ENCODE assay signal across 9 cellular contexts in the genomic region with DNA sequence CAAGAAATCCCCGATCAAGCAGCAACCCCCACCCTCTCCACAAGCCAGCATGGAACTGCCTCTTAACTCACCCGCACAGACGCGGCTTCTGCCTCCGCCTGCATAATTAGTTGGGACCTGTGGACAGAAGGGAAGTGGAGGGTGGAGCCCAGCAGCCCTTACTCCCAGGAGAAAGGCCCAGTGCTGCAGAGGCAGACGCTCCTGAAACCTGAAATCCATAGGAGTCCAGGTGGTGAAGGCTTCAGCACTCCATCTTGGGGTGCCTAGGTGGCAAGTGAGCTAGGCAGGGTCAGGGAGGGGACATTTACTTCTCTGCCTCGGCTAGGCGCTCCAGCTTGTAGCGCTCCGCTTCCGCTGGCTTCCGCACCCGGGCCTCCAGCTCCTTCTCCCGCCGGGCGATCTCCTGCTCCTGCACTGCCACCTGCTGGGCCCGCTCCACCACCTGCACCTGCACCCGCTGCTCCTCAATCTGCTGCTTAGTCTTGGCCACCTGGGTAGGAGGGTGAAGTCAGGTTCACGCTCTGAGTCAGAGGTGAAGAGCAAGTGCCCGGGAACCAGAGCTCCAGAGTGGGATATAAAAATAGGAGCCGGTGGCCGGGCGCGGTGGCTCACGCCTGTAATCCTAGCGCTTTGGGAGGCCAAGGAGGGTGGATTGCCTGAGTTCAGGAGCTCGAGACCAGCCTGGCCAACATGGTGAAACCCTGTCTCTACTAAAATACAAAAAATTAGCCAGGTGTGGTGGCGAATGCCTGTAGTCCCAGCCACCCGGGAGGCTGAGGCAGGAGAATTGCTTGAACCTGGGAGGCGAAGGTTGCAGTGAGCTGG. TPM values are rescaled to one million over a fixed set of nuclear protein-coding genes. Genes with fewer than 3 reads are reported as not detected.
DNase-seq lines count a peak whose midpoint lies in the region; ATAC-seq, FAIRE-seq and TF ChIP-seq lines count a peak whose summit lies in the region.
"Had no signal": no experiment of that assay in that cellular context is flagged by ENCODE, and none has a peak within 500 bp of the region (broad histone marks: within the 10 kb centered on the region; RNA-seq: fewer than 3 reads in every experiment).

No MANE protein-coding gene starts in this region.

- intact Hi-C loops in endothelial cell of umbilical vein (cut with micrococcal nuclease) (loop anchor here (5.0 kb wide), 1 partner anchor 189 kb away; no protein-coding TSS in a partner anchor), stomach (cut with DNase I; ENCODE audit: low total_unique reads) (no loop called here)

- 24 to 49% (median 27%) methylated on average over 18 to 30 of the region's 30 CpGs for WGBS in stomach, 5 donors

- H3K4me2 ChIP-seq in endothelial cell of umbilical vein (ENCODE audit: insufficient read depth, low read length), result no peak overlapping the region

- no peak overlapping the region for H3K4me3 ChIP-seq in endothelial cell of umbilical vein (replicated peaks in 1 of 3; ENCODE audit: insufficient read depth in 1 of 3, low read depth in 1 of 3, low read length in 3 of 3)
- H3K4me3 ChIP-seq in stomach, result peak overlapping the region in 3 of 4 donors; percentile 1 to 31 (median 3)
- H3K4me3 ChIP-seq: SJSA1 had no signal

- TF ChIP-seq POLR2A in endothelial cell of umbilical vein (IDR thresholded peaks at IDR 0.05; ENCODE audit: low read depth, low read length) (no peak), stomach (IDR thresholded peaks at IDR 0.05) (no peak)

- H3K79me2 ChIP-seq in endothelial cell of umbilical vein (ENCODE audit: control insufficient read depth, insufficient read depth, low read length), result peaks cover under 1% of the 10 kb centered on the region

- DNase-seq in DMS79 (lab: John Stamatoyannopoulos, UW), result peak; percentile 51
- DNase-seq in NCI-H524 treated with DMSO at 0.1 percent for 48 hours (lab: John Stamatoyannopoulos, UW), result peak; percentile 71
- DNase-seq in activated CD8-positive, alpha-beta memory T cell treated with anti-CD3 and anti-CD28 coated beads, Interleukin-2, amount 50 U/mL, for 24 hours (ENCODE audit: extremely low read depth), result peak; percentile 55
- peak; percentile 83 for DNase-seq in endothelial cell of umbilical vein (ENCODE audit: low read depth, low spot score)
- DNase-seq in stomach, result peak; percentile 91
- no peak for DNase-seq in HTR-8/SVneo (ENCODE audit: insufficient read length, low spot score)

- no peak overlapping the region for H3K4me3 Mint-ChIP-seq in nephron

- peak; percentile 77 for FAIRE-seq in endothelial cell of umbilical vein (lab: Jason Lieb, UNC)
- FAIRE-seq in HTR-8/SVneo (lab: Jason Lieb, UNC), result no peak

- H3K27ac ChIP-seq in endothelial cell of umbilical vein (ENCODE audit: insufficient read depth, low read depth, low read length) (no peak overlapping the region), stomach (peak overlapping the region; percentile 6 to 69 (median 29))
- H3K27ac ChIP-seq: SJSA1 had no signal

- TF ChIP-seq CTCF in endothelial cell of umbilical vein (IDR thresholded peaks at IDR 0.05; ENCODE audit: extremely low read depth in 1 of 2, insufficient read depth in 1 of 2, low read depth in 1 of 2, low read length in 2 of 2) (peak; percentile 75 to 85), nephron (IDR thresholded peaks at IDR 0.05; ENCODE audit: unreplicated experiment in 3 of 3) (peak; percentile 50 to 70 (median 58)), stomach (IDR thresholded peaks at IDR 0.05) (peak in 5 of 7 experiments; percentile 58 to 83 (median 71))

- peaks cover 2% of the 10 kb centered on the region for H3K4me1 ChIP-seq in endothelial cell of umbilical vein (ENCODE audit: control insufficient read depth, extremely low read depth, insufficient read depth, low read length)
- H3K4me1 ChIP-seq in stomach, result peaks cover 12 to 46% (median 25%) of the 10 kb centered on the region in 4 donors

- no peak overlapping the region for H3K27ac Mint-ChIP-seq in nephron

- peak; percentile 42 for ATAC-seq in HG03039 (IDR thresholded peaks at IDR 0.05; ENCODE audit: unreplicated experiment)

- peaks cover 51% of the 10 kb centered on the region for H3K36me3 Mint-ChIP-seq in nephron (ENCODE audit: low read depth)

- H3K9ac ChIP-seq in endothelial cell of umbilical vein (replicated peaks; ENCODE audit: extremely low read depth, insufficient read depth, low read length), result no peak overlapping the region

- peaks cover 5% of the 10 kb centered on the region for H3K4me1 Mint-ChIP-seq in nephron

- no peaks in the 10 kb centered on the region for H3K9me1 ChIP-seq in endothelial cell of umbilical vein (replicated peaks; ENCODE audit: control insufficient read depth, extremely low read depth, insufficient read depth, low read length)

- peaks cover 3 to 17% of the 10 kb centered on the region in 2 experiments for H3K36me3 ChIP-seq in endothelial cell of umbilical vein (ENCODE audit: control insufficient read depth in 2 of 2, extremely low read depth in 1 of 2, insufficient read depth in 2 of 2, low read length in 2 of 2)
- peaks cover 59 to 100% (median 98%) of the 10 kb centered on the region in 4 donors for H3K36me3 ChIP-seq in stomach

- H3K9me3 Mint-ChIP-seq in nephron, result no peaks in the 10 kb centered on the region

- no TSS peak for BruUV-seq in endothelial cell of umbilical vein (replicated peaks; lab: Mats Ljungman, UMichigan)

- no peaks in the 10 kb centered on the region for H3K27me3 Mint-ChIP-seq in nephron (ENCODE audit: low read depth)

- no peaks in the 10 kb centered on the region for H3K27me3 ChIP-seq in endothelial cell of umbilical vein (ENCODE audit: control insufficient read depth in 2 of 2, insufficient read depth in 2 of 2, low read length in 2 of 2)
- H3K27me3 ChIP-seq in stomach, result no peaks in the 10 kb centered on the region
- H3K27me3 ChIP-seq: SJSA1 had no signal

- dilution Hi-C loops in endothelial cell of umbilical vein (cut with MboI; ENCODE audit: extremely low pct_ligation_motif_present, low sequenced_read_pairs), result loop anchor here (25.0 kb wide), 1 partner anchor 156 kb away; the partner anchor contains the start of gene DDR1

- CTCF ChIA-PET in endothelial cell of umbilical vein (lab: Charles Lee), result interaction anchor here (0.5 to 4.7 kb wide), 72 partner anchors 9 to 359 kb away, joined by 3 to 184 read pairs (median 5); partner anchors contain the start of genes ABCF1, ATAT1, DDR1 and DHX16

- no peak overlapping the region for H2AFZ ChIP-seq in endothelial cell of umbilical vein (ENCODE audit: low read depth, low read length)

- POLR2A ChIA-PET in endothelial cell of umbilical vein (lab: Charles Lee), result interaction anchor here (0.6 to 1.0 kb wide), 4 partner anchors 9 to 116 kb away, joined by 3 to 8 read pairs (median 3); partner anchors contain the start of gene IER3

- H3K9me3 ChIP-seq in endothelial cell of umbilical vein (replicated peaks; ENCODE audit: control insufficient read depth, insufficient read depth, low read length), result no peaks in the 10 kb centered on the region
- no peaks in the 10 kb centered on the region for H3K9me3 ChIP-seq in stomach

- H4K20me1 ChIP-seq in endothelial cell of umbilical vein (replicated peaks; ENCODE audit: control insufficient read depth, extremely low read depth, insufficient read depth, low read length), result no peaks in the 10 kb centered on the region

- TF ChIP-seq EP300 in stomach (IDR thresholded peaks at IDR 0.05), result no peak

RNA-seq across cellular contexts. Expression of gene TUBB, which starts 10.7 kb away (rescaled TPM):
- total RNA-seq in endothelial cell of umbilical vein (1,243 and 1,276 TPM in 2 replicates), stomach (100 to 1,000 TPM in 4 of 5 donors, 10 to 100 TPM in 1; 67.5 to 177 (median 109) TPM)
- polyA plus RNA-seq in endothelial cell of umbilical vein (1,408 and 1,437 TPM in 2 replicates), stomach (100 to 1,000 TPM; 127 to 223 (median 183) TPM)
- 1,278 and 1,444 TPM in 2 replicates for polyA plus RNA-seq in endothelial cell of umbilical vein (2011; cell fraction: cytosol; rRNA removed)
- polyA plus RNA-seq in endothelial cell of umbilical vein (2011; cell fraction: nucleus; rRNA removed), result 567 and 602 TPM in 2 replicates
- 869 and 1,219 TPM in 2 replicates for polyA plus RNA-seq in endothelial cell of umbilical vein (2012)
- 1,727 and 1,760 TPM in 2 replicates for polyA minus RNA-seq in endothelial cell of umbilical vein
- 468 TPM for polyA minus RNA-seq in endothelial cell of umbilical vein (2011; cell fraction: cytosol; rRNA and poly(A)+ RNA removed)
- 213 and 284 TPM in 2 replicates for polyA minus RNA-seq in endothelial cell of umbilical vein (2011; cell fraction: nucleus; rRNA and poly(A)+ RNA removed)

RNA-seq across cellular contexts. Expression of gene FLOT1, which starts 11.7 kb away (rescaled TPM):
- 141 and 145 TPM in 2 replicates for total RNA-seq in endothelial cell of umbilical vein
- 146 and 154 TPM in 2 replicates for polyA plus RNA-seq in endothelial cell of umbilical vein
- 146 and 167 TPM in 2 replicates for polyA plus RNA-seq in endothelial cell of umbilical vein (2011; cell fraction: cytosol; rRNA removed)
- 258 and 271 TPM in 2 replicates for polyA plus RNA-seq in endothelial cell of umbilical vein (2011; cell fraction: nucleus; rRNA removed)
- polyA plus RNA-seq in endothelial cell of umbilical vein (2012), result 59.6 and 86.3 TPM in 2 replicates
- 122 and 136 TPM in 2 replicates for polyA minus RNA-seq in endothelial cell of umbilical vein
- polyA minus RNA-seq in endothelial cell of umbilical vein (2011; cell fraction: cytosol; rRNA and poly(A)+ RNA removed), result 62.8 TPM
- polyA minus RNA-seq in endothelial cell of umbilical vein (2011; cell fraction: nucleus; rRNA and poly(A)+ RNA removed), result 238 and 240 TPM in 2 replicates
- 100 to 1,000 TPM in 2 of 5 donors, 10 to 100 TPM in 3; 40.6 to 201 (median 74.7) TPM for total RNA-seq in stomach
- polyA plus RNA-seq in stomach, result 100 to 1,000 TPM; 145 to 178 (median 151) TPM

RNA-seq across cellular contexts. Expression of gene IER3, which starts 13.5 kb away (rescaled TPM):
- total RNA-seq in endothelial cell of umbilical vein, result 163 and 170 TPM in 2 replicates
- polyA plus RNA-seq in endothelial cell of umbilical vein, result 344 and 468 TPM in 2 replicates
- polyA plus RNA-seq in endothelial cell of umbilical vein (2011; cell fraction: cytosol; rRNA removed), result 344 and 363 TPM in 2 replicates
- polyA plus RNA-seq in endothelial cell of umbilical vein (2011; cell fraction: nucleus; rRNA removed), result 547 and 658 TPM in 2 replicates
- 266 and 464 TPM in 2 replicates for polyA plus RNA-seq in endothelial cell of umbilical vein (2012)
- polyA minus RNA-seq in endothelial cell of umbilical vein, result 77.6 and 100 TPM in 2 replicates
- 38.7 TPM for polyA minus RNA-seq in endothelial cell of umbilical vein (2011; cell fraction: cytosol; rRNA and poly(A)+ RNA removed)
- 87.7 and 161 TPM in 2 replicates for polyA minus RNA-seq in endothelial cell of umbilical vein (2011; cell fraction: nucleus; rRNA and poly(A)+ RNA removed)
- total RNA-seq in stomach, result 100 to 1,000 TPM in 2 of 5 donors, 10 to 100 TPM in 3; 16.5 to 144 (median 92.8) TPM
- 100 to 1,000 TPM; 112 to 187 (median 147) TPM for polyA plus RNA-seq in stomach

RNA-seq across cellular contexts. Expression of gene MDC1, which starts 13.7 kb away (rescaled TPM):
- total RNA-seq in endothelial cell of umbilical vein (42.3 and 43.6 TPM in 2 replicates), stomach (100 to 1,000 TPM in 2 of 5 donors, 10 to 100 TPM in 2, 1 to 10 TPM in 1; 9.6 to 153 (median 99.2) TPM)
- polyA plus RNA-seq in endothelial cell of umbilical vein (15.6 and 16.8 TPM in 2 replicates), stomach (1 to 10 TPM; 3.8 to 8.7 (median 4.2) TPM)
- polyA plus RNA-seq in endothelial cell of umbilical vein (2011; cell fraction: cytosol; rRNA removed), result 13.0 and 13.4 TPM in 2 replicates
- 36.2 and 49.0 TPM in 2 replicates for polyA plus RNA-seq in endothelial cell of umbilical vein (2011; cell fraction: nucleus; rRNA removed)
- 16.8 and 20.4 TPM in 2 replicates for polyA plus RNA-seq in endothelial cell of umbilical vein (2012)
- polyA minus RNA-seq in endothelial cell of umbilical vein, result 14.6 and 17.6 TPM in 2 replicates
- 20.7 TPM for polyA minus RNA-seq in endothelial cell of umbilical vein (2011; cell fraction: cytosol; rRNA and poly(A)+ RNA removed)
- polyA minus RNA-seq in endothelial cell of umbilical vein (2011; cell fraction: nucleus; rRNA and poly(A)+ RNA removed), result 11.9 and 14.6 TPM in 2 replicates

RNA-seq across cellular contexts. Expression of gene NRM, which starts 40.0 kb away (rescaled TPM):
- 28.5 and 32.2 TPM in 2 replicates for total RNA-seq in endothelial cell of umbilical vein
- polyA plus RNA-seq in endothelial cell of umbilical vein, result 33.8 and 36.7 TPM in 2 replicates
- 33.0 and 34.0 TPM in 2 replicates for polyA plus RNA-seq in endothelial cell of umbilical vein (2011; cell fraction: cytosol; rRNA removed)
- polyA plus RNA-seq in endothelial cell of umbilical vein (2011; cell fraction: nucleus; rRNA removed), result 16.0 and 18.9 TPM in 2 replicates
- 17.7 and 22.2 TPM in 2 replicates for polyA plus RNA-seq in endothelial cell of umbilical vein (2012)
- 17.5 and 18.7 TPM in 2 replicates for polyA minus RNA-seq in endothelial cell of umbilical vein
- polyA minus RNA-seq in endothelial cell of umbilical vein (2011; cell fraction: cytosol; rRNA and poly(A)+ RNA removed), result 20.0 TPM
- 4.5 and 7.8 TPM in 2 replicates for polyA minus RNA-seq in endothelial cell of umbilical vein (2011; cell fraction: nucleus; rRNA and poly(A)+ RNA removed)
- total RNA-seq in stomach, result 1 to 10 TPM in 4 of 5 donors, under 1 TPM in 1; 0.92 to 6.4 (median 2.9) TPM
- polyA plus RNA-seq in stomach, result 10 to 100 TPM in 1 of 3 donors, 1 to 10 TPM in 2; 4.1 to 15.8 (median 8.5) TPM

Comparison
In these comparisons a context has a peak if more than half of its experiments do, and no peak if none do; other contexts are left out.
1. H3K4me3 ChIP-seq: peak in stomach (3 of 4); none in endothelial cell of umbilical vein (0 of 3).
2. Peak in every context shown above with its lines, with median percentiles within 50 percentile points of each other: CTCF ChIP-seq.